ENCODE assay signal across 1 cellular context in the genomic region with DNA sequence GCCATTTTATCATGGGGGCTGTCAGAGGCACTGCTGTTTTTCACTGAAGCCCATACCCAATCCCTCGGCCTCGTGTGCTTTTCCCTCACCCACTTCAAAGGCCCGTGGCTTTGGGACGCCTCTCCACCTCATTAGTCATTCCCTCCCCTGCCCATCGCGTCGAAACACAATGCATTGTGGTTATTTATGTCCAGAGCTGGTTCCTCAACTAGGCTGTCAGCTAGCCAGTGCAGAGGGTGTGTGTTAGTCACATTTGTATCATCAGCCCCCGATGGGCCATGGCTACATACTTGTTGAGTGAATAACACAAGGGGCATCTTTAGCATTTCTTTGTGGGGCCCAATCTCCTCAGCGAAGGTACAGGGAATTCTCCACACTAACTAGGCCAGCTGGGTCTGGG.
TF ChIP-seq lines count a peak whose summit lies in the region.

No MANE protein-coding gene starts in this region.

TF ChIP-seq in K562, 482 proteins besides CTCF, POLR2A, EP300 and RAD21:
- TF ChIP-seq, protein P1, sequence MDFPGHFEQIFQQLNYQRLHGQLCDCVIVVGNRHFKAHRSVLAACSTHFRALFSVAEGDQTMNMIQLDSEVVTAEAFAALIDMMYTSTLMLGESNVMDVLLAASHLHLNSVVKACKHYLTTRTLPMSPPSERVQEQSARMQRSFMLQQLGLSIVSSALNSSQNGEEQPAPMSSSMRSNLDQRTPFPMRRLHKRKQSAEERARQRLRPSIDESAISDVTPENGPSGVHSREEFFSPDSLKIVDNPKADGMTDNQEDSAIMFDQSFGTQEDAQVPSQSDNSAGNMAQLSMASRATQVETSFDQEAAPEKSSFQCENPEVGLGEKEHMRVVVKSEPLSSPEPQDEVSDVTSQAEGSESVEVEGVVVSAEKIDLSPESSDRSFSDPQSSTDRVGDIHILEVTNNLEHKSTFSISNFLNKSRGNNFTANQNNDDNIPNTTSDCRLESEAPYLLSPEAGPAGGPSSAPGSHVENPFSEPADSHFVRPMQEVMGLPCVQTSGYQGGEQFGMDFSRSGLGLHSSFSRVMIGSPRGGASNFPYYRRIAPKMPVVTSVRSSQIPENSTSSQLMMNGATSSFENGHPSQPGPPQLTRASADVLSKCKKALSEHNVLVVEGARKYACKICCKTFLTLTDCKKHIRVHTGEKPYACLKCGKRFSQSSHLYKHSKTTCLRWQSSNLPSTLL (IDR thresholded peaks at IDR 0.05), result no peak
- TF ChIP-seq L3MBTL2 (IDR thresholded peaks at IDR 0.05) (peak; percentile 24; the same call in 1 of the 2 replicates), COPS2 (conservative IDR thresholded peaks at IDR 0.05) (no peak), ZBTB8A (IDR thresholded peaks at IDR 0.05; ENCODE audit: partially characterized antibody) (no peak), KAT7 (CRISPR knock-in tag; IDR thresholded peaks at IDR 0.05; ENCODE audit: borderline replicate concordance) (no peak), ADNP (tag; IDR thresholded peaks at IDR 0.05) (no peak), LEF1 (IDR thresholded peaks at IDR 0.05) (no peak), CBFA2T3 (IDR thresholded peaks at IDR 0.05) (no peak), U2AF2 (optimal IDR thresholded peaks at IDR 0.05; ENCODE audit: low read depth, low read length) (no peak), HLTF (IDR thresholded peaks at IDR 0.05) (no peak), HDAC2 (IDR thresholded peaks at IDR 0.05) (no peak), RFX5 (IDR thresholded peaks at IDR 0.05; ENCODE audit: low read depth, low read length) (no peak), ELF4 (CRISPR knock-in tag; IDR thresholded peaks at IDR 0.05) (no peak), FIP1L1 (IDR thresholded peaks at IDR 0.05; ENCODE audit: low read depth, low read length, poor library complexity, severe bottlenecking) (no peak), CHCHD3 (CRISPR knock-in tag; IDR thresholded peaks at IDR 0.05) (no peak), ZNF785 (CRISPR knock-in tag; IDR thresholded peaks at IDR 0.05) (no peak), POLR3A (IDR thresholded peaks at IDR 0.05; ENCODE audit: borderline replicate concordance, extremely low read depth, insufficient read depth, insufficient read length) (no peak), ZFX (CRISPR knock-in tag; IDR thresholded peaks at IDR 0.05) (no peak), ZNF79 (CRISPR knock-in tag; IDR thresholded peaks at IDR 0.05; ENCODE audit: low read depth) (no peak), BCOR (IDR thresholded peaks at IDR 0.05) (no peak)
- TF ChIP-seq, protein P2, sequence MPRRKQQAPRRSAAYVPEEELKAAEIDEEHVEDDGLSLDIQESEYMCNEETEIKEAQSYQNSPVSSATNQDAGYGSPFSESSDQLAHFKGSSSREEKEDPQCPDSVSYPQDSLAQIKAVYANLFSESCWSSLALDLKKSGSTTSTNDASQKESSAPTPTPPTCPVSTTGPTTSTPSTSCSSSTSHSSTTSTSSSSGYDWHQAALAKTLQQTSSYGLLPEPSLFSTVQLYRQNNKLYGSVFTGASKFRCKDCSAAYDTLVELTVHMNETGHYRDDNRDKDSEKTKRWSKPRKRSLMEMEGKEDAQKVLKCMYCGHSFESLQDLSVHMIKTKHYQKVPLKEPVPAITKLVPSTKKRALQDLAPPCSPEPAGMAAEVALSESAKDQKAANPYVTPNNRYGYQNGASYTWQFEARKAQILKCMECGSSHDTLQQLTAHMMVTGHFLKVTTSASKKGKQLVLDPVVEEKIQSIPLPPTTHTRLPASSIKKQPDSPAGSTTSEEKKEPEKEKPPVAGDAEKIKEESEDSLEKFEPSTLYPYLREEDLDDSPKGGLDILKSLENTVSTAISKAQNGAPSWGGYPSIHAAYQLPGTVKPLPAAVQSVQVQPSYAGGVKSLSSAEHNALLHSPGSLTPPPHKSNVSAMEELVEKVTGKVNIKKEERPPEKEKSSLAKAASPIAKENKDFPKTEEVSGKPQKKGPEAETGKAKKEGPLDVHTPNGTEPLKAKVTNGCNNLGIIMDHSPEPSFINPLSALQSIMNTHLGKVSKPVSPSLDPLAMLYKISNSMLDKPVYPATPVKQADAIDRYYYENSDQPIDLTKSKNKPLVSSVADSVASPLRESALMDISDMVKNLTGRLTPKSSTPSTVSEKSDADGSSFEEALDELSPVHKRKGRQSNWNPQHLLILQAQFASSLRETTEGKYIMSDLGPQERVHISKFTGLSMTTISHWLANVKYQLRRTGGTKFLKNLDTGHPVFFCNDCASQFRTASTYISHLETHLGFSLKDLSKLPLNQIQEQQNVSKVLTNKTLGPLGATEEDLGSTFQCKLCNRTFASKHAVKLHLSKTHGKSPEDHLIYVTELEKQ (CRISPR knock-in tag; IDR thresholded peaks at IDR 0.05), result no peak
- TF ChIP-seq, protein P3, sequence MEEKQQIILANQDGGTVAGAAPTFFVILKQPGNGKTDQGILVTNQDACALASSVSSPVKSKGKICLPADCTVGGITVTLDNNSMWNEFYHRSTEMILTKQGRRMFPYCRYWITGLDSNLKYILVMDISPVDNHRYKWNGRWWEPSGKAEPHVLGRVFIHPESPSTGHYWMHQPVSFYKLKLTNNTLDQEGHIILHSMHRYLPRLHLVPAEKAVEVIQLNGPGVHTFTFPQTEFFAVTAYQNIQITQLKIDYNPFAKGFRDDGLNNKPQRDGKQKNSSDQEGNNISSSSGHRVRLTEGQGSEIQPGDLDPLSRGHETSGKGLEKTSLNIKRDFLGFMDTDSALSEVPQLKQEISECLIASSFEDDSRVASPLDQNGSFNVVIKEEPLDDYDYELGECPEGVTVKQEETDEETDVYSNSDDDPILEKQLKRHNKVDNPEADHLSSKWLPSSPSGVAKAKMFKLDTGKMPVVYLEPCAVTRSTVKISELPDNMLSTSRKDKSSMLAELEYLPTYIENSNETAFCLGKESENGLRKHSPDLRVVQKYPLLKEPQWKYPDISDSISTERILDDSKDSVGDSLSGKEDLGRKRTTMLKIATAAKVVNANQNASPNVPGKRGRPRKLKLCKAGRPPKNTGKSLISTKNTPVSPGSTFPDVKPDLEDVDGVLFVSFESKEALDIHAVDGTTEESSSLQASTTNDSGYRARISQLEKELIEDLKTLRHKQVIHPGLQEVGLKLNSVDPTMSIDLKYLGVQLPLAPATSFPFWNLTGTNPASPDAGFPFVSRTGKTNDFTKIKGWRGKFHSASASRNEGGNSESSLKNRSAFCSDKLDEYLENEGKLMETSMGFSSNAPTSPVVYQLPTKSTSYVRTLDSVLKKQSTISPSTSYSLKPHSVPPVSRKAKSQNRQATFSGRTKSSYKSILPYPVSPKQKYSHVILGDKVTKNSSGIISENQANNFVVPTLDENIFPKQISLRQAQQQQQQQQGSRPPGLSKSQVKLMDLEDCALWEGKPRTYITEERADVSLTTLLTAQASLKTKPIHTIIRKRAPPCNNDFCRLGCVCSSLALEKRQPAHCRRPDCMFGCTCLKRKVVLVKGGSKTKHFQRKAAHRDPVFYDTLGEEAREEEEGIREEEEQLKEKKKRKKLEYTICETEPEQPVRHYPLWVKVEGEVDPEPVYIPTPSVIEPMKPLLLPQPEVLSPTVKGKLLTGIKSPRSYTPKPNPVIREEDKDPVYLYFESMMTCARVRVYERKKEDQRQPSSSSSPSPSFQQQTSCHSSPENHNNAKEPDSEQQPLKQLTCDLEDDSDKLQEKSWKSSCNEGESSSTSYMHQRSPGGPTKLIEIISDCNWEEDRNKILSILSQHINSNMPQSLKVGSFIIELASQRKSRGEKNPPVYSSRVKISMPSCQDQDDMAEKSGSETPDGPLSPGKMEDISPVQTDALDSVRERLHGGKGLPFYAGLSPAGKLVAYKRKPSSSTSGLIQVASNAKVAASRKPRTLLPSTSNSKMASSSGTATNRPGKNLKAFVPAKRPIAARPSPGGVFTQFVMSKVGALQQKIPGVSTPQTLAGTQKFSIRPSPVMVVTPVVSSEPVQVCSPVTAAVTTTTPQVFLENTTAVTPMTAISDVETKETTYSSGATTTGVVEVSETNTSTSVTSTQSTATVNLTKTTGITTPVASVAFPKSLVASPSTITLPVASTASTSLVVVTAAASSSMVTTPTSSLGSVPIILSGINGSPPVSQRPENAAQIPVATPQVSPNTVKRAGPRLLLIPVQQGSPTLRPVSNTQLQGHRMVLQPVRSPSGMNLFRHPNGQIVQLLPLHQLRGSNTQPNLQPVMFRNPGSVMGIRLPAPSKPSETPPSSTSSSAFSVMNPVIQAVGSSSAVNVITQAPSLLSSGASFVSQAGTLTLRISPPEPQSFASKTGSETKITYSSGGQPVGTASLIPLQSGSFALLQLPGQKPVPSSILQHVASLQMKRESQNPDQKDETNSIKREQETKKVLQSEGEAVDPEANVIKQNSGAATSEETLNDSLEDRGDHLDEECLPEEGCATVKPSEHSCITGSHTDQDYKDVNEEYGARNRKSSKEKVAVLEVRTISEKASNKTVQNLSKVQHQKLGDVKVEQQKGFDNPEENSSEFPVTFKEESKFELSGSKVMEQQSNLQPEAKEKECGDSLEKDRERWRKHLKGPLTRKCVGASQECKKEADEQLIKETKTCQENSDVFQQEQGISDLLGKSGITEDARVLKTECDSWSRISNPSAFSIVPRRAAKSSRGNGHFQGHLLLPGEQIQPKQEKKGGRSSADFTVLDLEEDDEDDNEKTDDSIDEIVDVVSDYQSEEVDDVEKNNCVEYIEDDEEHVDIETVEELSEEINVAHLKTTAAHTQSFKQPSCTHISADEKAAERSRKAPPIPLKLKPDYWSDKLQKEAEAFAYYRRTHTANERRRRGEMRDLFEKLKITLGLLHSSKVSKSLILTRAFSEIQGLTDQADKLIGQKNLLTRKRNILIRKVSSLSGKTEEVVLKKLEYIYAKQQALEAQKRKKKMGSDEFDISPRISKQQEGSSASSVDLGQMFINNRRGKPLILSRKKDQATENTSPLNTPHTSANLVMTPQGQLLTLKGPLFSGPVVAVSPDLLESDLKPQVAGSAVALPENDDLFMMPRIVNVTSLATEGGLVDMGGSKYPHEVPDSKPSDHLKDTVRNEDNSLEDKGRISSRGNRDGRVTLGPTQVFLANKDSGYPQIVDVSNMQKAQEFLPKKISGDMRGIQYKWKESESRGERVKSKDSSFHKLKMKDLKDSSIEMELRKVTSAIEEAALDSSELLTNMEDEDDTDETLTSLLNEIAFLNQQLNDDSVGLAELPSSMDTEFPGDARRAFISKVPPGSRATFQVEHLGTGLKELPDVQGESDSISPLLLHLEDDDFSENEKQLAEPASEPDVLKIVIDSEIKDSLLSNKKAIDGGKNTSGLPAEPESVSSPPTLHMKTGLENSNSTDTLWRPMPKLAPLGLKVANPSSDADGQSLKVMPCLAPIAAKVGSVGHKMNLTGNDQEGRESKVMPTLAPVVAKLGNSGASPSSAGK (IDR thresholded peaks at IDR 0.05), result peak; percentile 45; the same call in 1 of the 2 replicates
- TF ChIP-seq, protein P4, sequence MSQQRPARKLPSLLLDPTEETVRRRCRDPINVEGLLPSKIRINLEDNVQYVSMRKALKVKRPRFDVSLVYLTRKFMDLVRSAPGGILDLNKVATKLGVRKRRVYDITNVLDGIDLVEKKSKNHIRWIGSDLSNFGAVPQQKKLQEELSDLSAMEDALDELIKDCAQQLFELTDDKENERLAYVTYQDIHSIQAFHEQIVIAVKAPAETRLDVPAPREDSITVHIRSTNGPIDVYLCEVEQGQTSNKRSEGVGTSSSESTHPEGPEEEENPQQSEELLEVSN (IDR thresholded peaks at IDR 0.05; ENCODE audit: borderline replicate concordance in 1 of 2, extremely low read depth in 1 of 2, insufficient read depth in 1 of 2, insufficient read length in 1 of 2, low read depth in 1 of 2, low read length in 1 of 2, poor library complexity in 1 of 2, severe bottlenecking in 1 of 2), result peak in 1 of 2 experiments; percentile 58
- TF ChIP-seq, protein P5, sequence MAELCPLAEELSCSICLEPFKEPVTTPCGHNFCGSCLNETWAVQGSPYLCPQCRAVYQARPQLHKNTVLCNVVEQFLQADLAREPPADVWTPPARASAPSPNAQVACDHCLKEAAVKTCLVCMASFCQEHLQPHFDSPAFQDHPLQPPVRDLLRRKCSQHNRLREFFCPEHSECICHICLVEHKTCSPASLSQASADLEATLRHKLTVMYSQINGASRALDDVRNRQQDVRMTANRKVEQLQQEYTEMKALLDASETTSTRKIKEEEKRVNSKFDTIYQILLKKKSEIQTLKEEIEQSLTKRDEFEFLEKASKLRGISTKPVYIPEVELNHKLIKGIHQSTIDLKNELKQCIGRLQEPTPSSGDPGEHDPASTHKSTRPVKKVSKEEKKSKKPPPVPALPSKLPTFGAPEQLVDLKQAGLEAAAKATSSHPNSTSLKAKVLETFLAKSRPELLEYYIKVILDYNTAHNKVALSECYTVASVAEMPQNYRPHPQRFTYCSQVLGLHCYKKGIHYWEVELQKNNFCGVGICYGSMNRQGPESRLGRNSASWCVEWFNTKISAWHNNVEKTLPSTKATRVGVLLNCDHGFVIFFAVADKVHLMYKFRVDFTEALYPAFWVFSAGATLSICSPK (IDR thresholded peaks at IDR 0.05; ENCODE audit: borderline replicate concordance), result no peak
- TF ChIP-seq, protein P6, sequence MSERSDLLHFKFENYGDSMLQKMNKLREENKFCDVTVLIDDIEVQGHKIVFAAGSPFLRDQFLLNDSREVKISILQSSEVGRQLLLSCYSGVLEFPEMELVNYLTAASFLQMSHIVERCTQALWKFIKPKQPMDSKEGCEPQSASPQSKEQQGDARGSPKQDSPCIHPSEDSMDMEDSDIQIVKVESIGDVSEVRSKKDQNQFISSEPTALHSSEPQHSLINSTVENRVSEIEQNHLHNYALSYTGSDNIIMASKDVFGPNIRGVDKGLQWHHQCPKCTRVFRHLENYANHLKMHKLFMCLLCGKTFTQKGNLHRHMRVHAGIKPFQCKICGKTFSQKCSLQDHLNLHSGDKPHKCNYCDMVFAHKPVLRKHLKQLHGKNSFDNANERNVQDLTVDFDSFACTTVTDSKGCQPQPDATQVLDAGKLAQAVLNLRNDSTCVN (CRISPR knock-in tag; IDR thresholded peaks at IDR 0.05), result no peak
